In the genomic region with DNA sequence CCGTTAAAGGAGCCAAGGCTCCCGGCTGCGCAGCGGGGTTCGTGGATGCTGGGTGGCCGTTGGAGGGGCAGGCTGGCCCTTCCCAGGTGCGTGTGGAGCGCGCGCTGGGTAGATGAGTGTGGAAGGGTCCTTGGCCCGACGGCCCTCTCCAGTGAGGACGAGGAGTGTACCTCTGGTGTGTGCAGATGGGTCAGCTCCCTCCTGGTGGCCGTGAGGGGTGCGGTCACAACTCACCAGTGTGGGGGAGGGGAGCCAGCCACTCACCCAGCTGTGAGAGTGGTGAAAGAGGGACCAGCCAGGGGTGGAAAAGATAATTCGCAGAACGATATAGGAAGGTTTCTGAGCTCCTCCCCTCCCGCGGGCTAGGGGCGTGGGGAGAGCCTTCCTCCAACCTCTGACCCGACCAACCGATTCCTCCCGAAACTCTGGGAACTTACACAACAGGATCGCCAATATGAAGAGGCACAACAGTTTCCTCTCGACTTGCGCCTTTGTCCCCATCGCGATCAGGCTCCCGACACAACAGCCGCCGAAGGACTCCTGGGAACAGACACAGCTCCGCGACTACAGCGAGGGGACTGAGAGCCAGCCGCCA, we compare ENCODE assay signal across 1 cellular context.
TF ChIP-seq lines count a peak whose summit lies in the region.

Gene F11R, minus strand, starts transcription at position 580 of the 595 bp plus-strand sequence. Its CDS starts 79 bp downstream, at position 501.

TF ChIP-seq in HEK293, 187 proteins besides CTCF, POLR2A, EP300 and RAD21 (continued from another document and continues in another):
- TF ChIP-seq INSM2 (tag by site-specific recombination; IDR thresholded peaks at IDR 0.05) (no peak), HOXC10 (CRISPR knock-in tag; IDR thresholded peaks at IDR 0.05) (no peak), EGR2 (tag by site-specific recombination; IDR thresholded peaks at IDR 0.05; ENCODE audit: low read depth) (no peak), ZNF645 (tag by site-specific recombination; IDR thresholded peaks at IDR 0.05) (no peak), GLIS1 (tag by site-specific recombination; IDR thresholded peaks at IDR 0.05) (peak; percentile 58), SCRT2 (tag by site-specific recombination; IDR thresholded peaks at IDR 0.05) (no peak), ZNF24 (tag by site-specific recombination; IDR thresholded peaks at IDR 0.05) (peak; percentile 21; the same call in 1 of the 2 replicates), ZNF133 (tag by site-specific recombination; IDR thresholded peaks at IDR 0.05) (no peak), GLIS2 (tag by site-specific recombination; IDR thresholded peaks at IDR 0.05) (peak; percentile 71), ZNF785 (tag by site-specific recombination; IDR thresholded peaks at IDR 0.05) (no peak), ZNF555 (tag by site-specific recombination; conservative IDR thresholded peaks at IDR 0.05) (no peak), OVOL3 (tag by site-specific recombination; IDR thresholded peaks at IDR 0.05) (no peak), PRDM4 (tag by site-specific recombination; IDR thresholded peaks at IDR 0.05) (no peak), ZNF341 (tag by site-specific recombination; IDR thresholded peaks at IDR 0.05; ENCODE audit: low read depth) (no peak; the same call in none of the 2 replicates), ZNF404 (tag by site-specific recombination; IDR thresholded peaks at IDR 0.05) (no peak), ZNF501 (tag by site-specific recombination; IDR thresholded peaks at IDR 0.05) (peak; percentile 78), ZIC2 (tag by site-specific recombination; IDR thresholded peaks at IDR 0.05) (peak; percentile 49), ZFP37 (tag by site-specific recombination; IDR thresholded peaks at IDR 0.05) (peak; percentile 82; the same call in 1 of the 2 replicates), ZNF202 (tag by site-specific recombination; IDR thresholded peaks at IDR 0.05; ENCODE audit: borderline replicate concordance) (no peak), ZNF302 (tag by site-specific recombination; IDR thresholded peaks at IDR 0.05; ENCODE audit: low read depth) (no peak), ZNF175 (tag by site-specific recombination; IDR thresholded peaks at IDR 0.05) (no peak), ZNF10 (tag by site-specific recombination; IDR thresholded peaks at IDR 0.05) (no peak), ZNF211 (tag by site-specific recombination; IDR thresholded peaks at IDR 0.05; ENCODE audit: low read depth) (no peak), ZNF677 (tag by site-specific recombination; IDR thresholded peaks at IDR 0.05) (no peak), ZNF837 (tag by site-specific recombination; IDR thresholded peaks at IDR 0.05) (no peak), ZFP41 (tag by site-specific recombination; IDR thresholded peaks at IDR 0.05; ENCODE audit: borderline replicate concordance) (no peak), ZNF549 (tag by site-specific recombination; IDR thresholded peaks at IDR 0.05) (no peak), ZBTB20 (tag by site-specific recombination; IDR thresholded peaks at IDR 0.05) (peak; percentile 15; the same call in 1 of the 2 replicates), ZNF335 (tag by site-specific recombination; conservative IDR thresholded peaks at IDR 0.05) (peak; percentile 94), ZNF426 (tag by site-specific recombination; IDR thresholded peaks at IDR 0.05) (no peak), ZNF544 (tag by site-specific recombination; IDR thresholded peaks at IDR 0.05) (no peak), ZBTB21 (tag by site-specific recombination; IDR thresholded peaks at IDR 0.05) (no peak), SP2 (tag by site-specific recombination; IDR thresholded peaks at IDR 0.05) (no peak), ZNF138 (tag by site-specific recombination; IDR thresholded peaks at IDR 0.05; ENCODE audit: borderline replicate concordance) (no peak), SCRT1 (tag by site-specific recombination; IDR thresholded peaks at IDR 0.05; ENCODE audit: borderline replicate concordance) (no peak), ZNF610 (tag by site-specific recombination; IDR thresholded peaks at IDR 0.05; ENCODE audit: borderline replicate concordance) (no peak), TRIM28 (IDR thresholded peaks at IDR 0.05; ENCODE audit: borderline replicate concordance, low read length) (no peak), ZBTB6 (tag by site-specific recombination; IDR thresholded peaks at IDR 0.05) (no peak), ZNF48 (tag by site-specific recombination; IDR thresholded peaks at IDR 0.05) (no peak), ZNF140 (tag by site-specific recombination; IDR thresholded peaks at IDR 0.05) (no peak), ZNF121 (tag by site-specific recombination; IDR thresholded peaks at IDR 0.05) (no peak; the same call in 1 of the 2 replicates), ZSCAN23 (tag by site-specific recombination; IDR thresholded peaks at IDR 0.05) (no peak)
- TF ChIP-seq, protein P1, sequence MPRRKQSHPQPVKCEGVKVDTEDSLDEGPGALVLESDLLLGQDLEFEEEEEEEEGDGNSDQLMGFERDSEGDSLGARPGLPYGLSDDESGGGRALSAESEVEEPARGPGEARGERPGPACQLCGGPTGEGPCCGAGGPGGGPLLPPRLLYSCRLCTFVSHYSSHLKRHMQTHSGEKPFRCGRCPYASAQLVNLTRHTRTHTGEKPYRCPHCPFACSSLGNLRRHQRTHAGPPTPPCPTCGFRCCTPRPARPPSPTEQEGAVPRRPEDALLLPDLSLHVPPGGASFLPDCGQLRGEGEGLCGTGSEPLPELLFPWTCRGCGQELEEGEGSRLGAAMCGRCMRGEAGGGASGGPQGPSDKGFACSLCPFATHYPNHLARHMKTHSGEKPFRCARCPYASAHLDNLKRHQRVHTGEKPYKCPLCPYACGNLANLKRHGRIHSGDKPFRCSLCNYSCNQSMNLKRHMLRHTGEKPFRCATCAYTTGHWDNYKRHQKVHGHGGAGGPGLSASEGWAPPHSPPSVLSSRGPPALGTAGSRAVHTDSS (tag by site-specific recombination; IDR thresholded peaks at IDR 0.05) = peak; percentile 23; the same call in 1 of the 2 replicates
- TF ChIP-seq, protein P2, sequence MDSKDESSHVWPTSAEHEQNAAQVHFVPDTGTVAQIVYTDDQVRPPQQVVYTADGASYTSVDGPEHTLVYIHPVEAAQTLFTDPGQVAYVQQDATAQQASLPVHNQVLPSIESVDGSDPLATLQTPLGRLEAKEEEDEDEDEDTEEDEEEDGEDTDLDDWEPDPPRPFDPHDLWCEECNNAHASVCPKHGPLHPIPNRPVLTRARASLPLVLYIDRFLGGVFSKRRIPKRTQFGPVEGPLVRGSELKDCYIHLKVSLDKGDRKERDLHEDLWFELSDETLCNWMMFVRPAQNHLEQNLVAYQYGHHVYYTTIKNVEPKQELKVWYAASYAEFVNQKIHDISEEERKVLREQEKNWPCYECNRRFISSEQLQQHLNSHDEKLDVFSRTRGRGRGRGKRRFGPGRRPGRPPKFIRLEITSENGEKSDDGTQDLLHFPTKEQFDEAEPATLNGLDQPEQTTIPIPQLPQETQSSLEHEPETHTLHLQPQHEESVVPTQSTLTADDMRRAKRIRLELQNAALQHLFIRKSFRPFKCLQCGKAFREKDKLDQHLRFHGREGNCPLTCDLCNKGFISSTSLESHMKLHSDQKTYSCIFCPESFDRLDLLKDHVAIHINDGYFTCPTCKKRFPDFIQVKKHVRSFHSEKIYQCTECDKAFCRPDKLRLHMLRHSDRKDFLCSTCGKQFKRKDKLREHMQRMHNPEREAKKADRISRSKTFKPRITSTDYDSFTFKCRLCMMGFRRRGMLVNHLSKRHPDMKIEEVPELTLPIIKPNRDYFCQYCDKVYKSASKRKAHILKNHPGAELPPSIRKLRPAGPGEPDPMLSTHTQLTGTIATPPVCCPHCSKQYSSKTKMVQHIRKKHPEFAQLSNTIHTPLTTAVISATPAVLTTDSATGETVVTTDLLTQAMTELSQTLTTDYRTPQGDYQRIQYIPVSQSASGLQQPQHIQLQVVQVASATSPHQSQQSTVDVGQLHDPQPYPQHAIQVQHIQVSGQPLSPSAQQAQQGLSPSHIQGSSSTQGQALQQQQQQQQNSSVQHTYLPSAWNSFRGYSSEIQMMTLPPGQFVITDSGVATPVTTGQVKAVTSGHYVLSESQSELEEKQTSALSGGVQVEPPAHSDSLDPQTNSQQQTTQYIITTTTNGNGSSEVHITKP (tag by site-specific recombination; IDR thresholded peaks at IDR 0.05) = peak; percentile 87
- TF ChIP-seq, protein P3, sequence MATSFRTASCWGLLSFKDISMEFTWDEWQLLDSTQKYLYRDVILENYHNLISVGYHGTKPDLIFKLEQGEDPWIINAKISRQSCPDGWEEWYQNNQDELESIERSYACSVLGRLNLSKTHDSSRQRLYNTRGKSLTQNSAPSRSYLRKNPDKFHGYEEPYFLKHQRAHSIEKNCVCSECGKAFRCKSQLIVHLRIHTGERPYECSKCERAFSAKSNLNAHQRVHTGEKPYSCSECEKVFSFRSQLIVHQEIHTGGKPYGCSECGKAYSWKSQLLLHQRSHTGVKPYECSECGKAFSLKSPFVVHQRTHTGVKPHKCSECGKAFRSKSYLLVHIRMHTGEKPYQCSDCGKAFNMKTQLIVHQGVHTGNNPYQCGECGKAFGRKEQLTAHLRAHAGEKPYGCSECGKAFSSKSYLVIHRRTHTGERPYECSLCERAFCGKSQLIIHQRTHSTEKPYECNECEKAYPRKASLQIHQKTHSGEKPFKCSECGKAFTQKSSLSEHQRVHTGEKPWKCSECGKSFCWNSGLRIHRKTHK (tag by site-specific recombination; IDR thresholded peaks at IDR 0.05) = no peak
- TF ChIP-seq, protein P4, sequence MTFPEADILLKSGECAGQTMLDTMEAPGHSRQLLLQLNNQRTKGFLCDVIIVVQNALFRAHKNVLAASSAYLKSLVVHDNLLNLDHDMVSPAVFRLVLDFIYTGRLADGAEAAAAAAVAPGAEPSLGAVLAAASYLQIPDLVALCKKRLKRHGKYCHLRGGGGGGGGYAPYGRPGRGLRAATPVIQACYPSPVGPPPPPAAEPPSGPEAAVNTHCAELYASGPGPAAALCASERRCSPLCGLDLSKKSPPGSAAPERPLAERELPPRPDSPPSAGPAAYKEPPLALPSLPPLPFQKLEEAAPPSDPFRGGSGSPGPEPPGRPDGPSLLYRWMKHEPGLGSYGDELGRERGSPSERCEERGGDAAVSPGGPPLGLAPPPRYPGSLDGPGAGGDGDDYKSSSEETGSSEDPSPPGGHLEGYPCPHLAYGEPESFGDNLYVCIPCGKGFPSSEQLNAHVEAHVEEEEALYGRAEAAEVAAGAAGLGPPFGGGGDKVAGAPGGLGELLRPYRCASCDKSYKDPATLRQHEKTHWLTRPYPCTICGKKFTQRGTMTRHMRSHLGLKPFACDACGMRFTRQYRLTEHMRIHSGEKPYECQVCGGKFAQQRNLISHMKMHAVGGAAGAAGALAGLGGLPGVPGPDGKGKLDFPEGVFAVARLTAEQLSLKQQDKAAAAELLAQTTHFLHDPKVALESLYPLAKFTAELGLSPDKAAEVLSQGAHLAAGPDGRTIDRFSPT (tag by site-specific recombination; IDR thresholded peaks at IDR 0.05) = peak; percentile 75
- TF ChIP-seq, protein P5, sequence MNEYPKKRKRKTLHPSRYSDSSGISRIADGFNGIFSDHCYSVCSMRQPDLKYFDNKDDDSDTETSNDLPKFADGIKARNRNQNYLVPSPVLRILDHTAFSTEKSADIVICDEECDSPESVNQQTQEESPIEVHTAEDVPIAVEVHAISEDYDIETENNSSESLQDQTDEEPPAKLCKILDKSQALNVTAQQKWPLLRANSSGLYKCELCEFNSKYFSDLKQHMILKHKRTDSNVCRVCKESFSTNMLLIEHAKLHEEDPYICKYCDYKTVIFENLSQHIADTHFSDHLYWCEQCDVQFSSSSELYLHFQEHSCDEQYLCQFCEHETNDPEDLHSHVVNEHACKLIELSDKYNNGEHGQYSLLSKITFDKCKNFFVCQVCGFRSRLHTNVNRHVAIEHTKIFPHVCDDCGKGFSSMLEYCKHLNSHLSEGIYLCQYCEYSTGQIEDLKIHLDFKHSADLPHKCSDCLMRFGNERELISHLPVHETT (tag by site-specific recombination; IDR thresholded peaks at IDR 0.05) = 0 out of 2 replicates have a peak, but pooled peaks have one; percentile 46
